In the genomic region with DNA sequence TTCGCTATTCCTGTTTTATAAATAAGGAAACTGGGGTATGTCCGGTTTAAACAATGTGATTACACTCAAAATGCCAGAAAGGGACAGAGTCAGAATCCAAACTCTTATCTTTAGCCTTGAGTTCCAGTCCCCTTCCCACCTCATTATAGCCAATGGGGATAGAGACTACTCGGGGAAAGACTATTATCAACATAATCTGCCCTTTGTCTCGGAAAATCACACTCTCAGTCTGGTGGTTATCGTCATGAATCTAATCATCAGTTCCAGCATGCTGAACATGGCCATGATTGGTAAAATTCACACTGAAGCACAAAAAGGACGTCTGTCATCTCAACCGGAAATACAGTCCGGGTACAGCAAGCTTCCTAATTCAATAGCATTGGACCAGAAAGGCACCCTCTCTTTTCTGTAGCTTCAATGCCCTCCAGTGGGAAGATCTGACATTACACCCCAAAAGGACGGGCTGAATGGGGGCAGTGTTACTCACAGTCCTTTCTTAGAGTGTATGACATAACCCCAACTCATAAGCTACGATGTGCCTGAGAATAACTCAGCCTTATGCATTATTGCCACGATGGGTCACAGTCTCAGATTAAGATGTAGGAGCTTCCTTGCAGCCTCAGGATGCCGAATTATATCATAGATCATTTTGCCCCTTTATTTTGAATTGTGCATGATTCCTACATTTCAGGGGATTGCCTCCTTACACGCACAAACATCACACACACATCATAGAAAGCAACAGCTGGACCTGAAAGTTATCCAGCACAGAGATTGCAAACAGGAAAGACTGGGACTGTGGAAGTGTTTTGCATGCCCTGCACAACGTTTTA, we compare ENCODE assay signal across 8 cellular contexts.
DNase-seq lines count a peak whose midpoint lies in the region; ATAC-seq, FAIRE-seq and TF ChIP-seq lines count a peak whose summit lies in the region.

No MANE protein-coding gene starts in this region.

- H3K9me3 Mint-ChIP-seq in CD4-positive, CD25-positive, alpha-beta regulatory T cell: peaks cover 0 to 2% (median 0%) of the 10 kb centered on the region in 7 donors
- H3K9me3 Mint-ChIP-seq in endothelial cell (ENCODE audit: unreplicated experiment): no peaks in the 10 kb centered on the region

- ATAC-seq in CD4-positive, CD25-positive, alpha-beta regulatory T cell (ENCODE audit: low read depth in 2 of 2): no peak
- ATAC-seq in HG03196 (IDR thresholded peaks at IDR 0.05; ENCODE audit: unreplicated experiment): peak; percentile 96

- H3K9me3 ChIP-seq in CD4-positive, CD25-positive, alpha-beta regulatory T cell (ENCODE audit: control insufficient read depth in 2 of 2, low read length in 2 of 2): no peaks in the 10 kb centered on the region

- no peak overlapping the region for H3K27ac ChIP-seq in CD4-positive, CD25-positive, alpha-beta regulatory T cell (ENCODE audit: insufficient read depth, low read length, poor library complexity, severe bottlenecking)

- no peaks in the 10 kb centered on the region for H3K36me3 Mint-ChIP-seq in CD4-positive, CD25-positive, alpha-beta regulatory T cell
- no peaks in the 10 kb centered on the region for H3K36me3 Mint-ChIP-seq in endothelial cell (ENCODE audit: low read depth, unreplicated experiment)

- H3K27me3 ChIP-seq in CD4-positive, CD25-positive, alpha-beta regulatory T cell (ENCODE audit: control insufficient read depth, insufficient read depth, low read length): no peaks in the 10 kb centered on the region

- H3K4me3 ChIP-seq in CD4-positive, CD25-positive, alpha-beta regulatory T cell (ENCODE audit: low read depth, low read length): no peak overlapping the region

- TF ChIP-seq CTCF in endothelial cell (IDR thresholded peaks at IDR 0.05; ENCODE audit: unreplicated experiment): peak; percentile 78

- H3K4me3 Mint-ChIP-seq in CD4-positive, CD25-positive, alpha-beta regulatory T cell: no peak overlapping the region
- H3K4me3 Mint-ChIP-seq in endothelial cell (ENCODE audit: unreplicated experiment): no peak overlapping the region

- no peaks in the 10 kb centered on the region for H3K36me3 ChIP-seq in CD4-positive, CD25-positive, alpha-beta regulatory T cell (ENCODE audit: control insufficient read depth, insufficient read depth, low read length)

- no peaks in the 10 kb centered on the region for H3K27me3 Mint-ChIP-seq in CD4-positive, CD25-positive, alpha-beta regulatory T cell
- H3K27me3 Mint-ChIP-seq in endothelial cell (ENCODE audit: unreplicated experiment): no peaks in the 10 kb centered on the region

- H3K4me1 ChIP-seq in CD4-positive, CD25-positive, alpha-beta regulatory T cell (ENCODE audit: control insufficient read depth, insufficient read depth, low read length, poor library complexity, severe bottlenecking): no peaks in the 10 kb centered on the region

- peak; percentile 5 to 61 (median 33) for DNase-seq in CD4-positive, CD25-positive, alpha-beta regulatory T cell
- DNase-seq in GM19239 (ENCODE audit: insufficient read length, low spot score): peak; percentile 12
- peak; percentile 78 for DNase-seq in NCI-H69 (lab: John Stamatoyannopoulos, UW)
- peak; percentile 75 for DNase-seq in activated CD8-positive, alpha-beta memory T cell treated with anti-CD3 and anti-CD28 coated beads for 24 hours
- peak; percentile 73 for DNase-seq in endothelial cell (ENCODE audit: low spot score)
- DNase-seq in mucosa of gallbladder (ENCODE audit: low spot score): peak; percentile 75
- DNase-seq in stimulated activated CD8-positive, alpha-beta memory T cell treated with anti-CD3 and anti-CD28 coated beads, Interleukin-7, amount 100 ng/mL, for 48 hours (ENCODE audit: extremely low read depth in 1 of 2, low read depth in 1 of 2): peak; percentile 21 to 52

- peak overlapping the region in 2 of 3 donors; percentile 27 to 39 for H3K27ac Mint-ChIP-seq in CD4-positive, CD25-positive, alpha-beta regulatory T cell
- H3K27ac Mint-ChIP-seq in endothelial cell (ENCODE audit: unreplicated experiment): no peak overlapping the region

- H3K4me1 Mint-ChIP-seq in CD4-positive, CD25-positive, alpha-beta regulatory T cell: peaks cover 0 to 4% (median 0%) of the 10 kb centered on the region in 4 donors
- no peaks in the 10 kb centered on the region for H3K4me1 Mint-ChIP-seq in endothelial cell (ENCODE audit: unreplicated experiment)

- FAIRE-seq in GM19239 (lab: Jason Lieb, UNC): peak; percentile 76

Comparison
In these comparisons a context has a peak if more than half of its experiments do, and no peak if none do; other contexts are left out.
1. DNase-seq: peak in every context shown above with its lines; median percentile 78 in NCI-H69; 75 in activated CD8-positive, alpha-beta memory T cell treated with anti-CD3 and anti-CD28 coated beads for 24 hours; 75 in mucosa of gallbladder; 73 in endothelial cell; 36 in stimulated activated CD8-positive, alpha-beta memory T cell treated with anti-CD3 and anti-CD28 coated beads, Interleukin-7, amount 100 ng/mL, for 48 hours; 33 in CD4-positive, CD25-positive, alpha-beta regulatory T cell; 12 in GM19239.